Comparison of ENCODE assay signal across 9 cellular contexts in genomic region chr13:77565635-77566034, GRCh38. TPM values are rescaled to one million over a fixed set of nuclear protein-coding genes. Genes with fewer than 3 reads are reported as not detected.
A peak's percentile ranks its signal among the peaks of the same experiment; 100 is the strongest.
DNase-seq lines count a peak whose midpoint lies in the region; ATAC-seq lines count a peak whose summit lies in the region.
"Had no signal": no experiment of that assay in that cellular context is flagged by ENCODE, and none has a peak within 500 bp of the region (broad histone marks: within the 10 kb centered on the region; RNA-seq: fewer than 3 reads in every experiment).

No MANE protein-coding gene starts in this region.

- H2AFZ ChIP-seq in trophoblast cell (ENCODE audit: insufficient read depth, low read length, poor library complexity), result no peak overlapping the region

- ATAC-seq in GM18517 (IDR thresholded peaks at IDR 0.05; ENCODE audit: unreplicated experiment) (peak; percentile 80), HG03354 (IDR thresholded peaks at IDR 0.05; ENCODE audit: poor library complexity, severe bottlenecking, unreplicated experiment) (peak; percentile 86), GM18498 (IDR thresholded peaks at IDR 0.05; ENCODE audit: unreplicated experiment) (no peak)

- no peak overlapping the region for H3K18ac ChIP-seq in trophoblast cell (ENCODE audit: low read length)

- H3K23ac ChIP-seq in trophoblast cell (ENCODE audit: low read length), result no peak overlapping the region

- H4K8ac ChIP-seq in trophoblast cell (ENCODE audit: low read depth, low read length), result no peak overlapping the region

- H3K9ac ChIP-seq in trophoblast cell (ENCODE audit: low read length), result no peak overlapping the region

- H3K27ac ChIP-seq in trophoblast cell (ENCODE audit: low read depth, low read length), result no peak overlapping the region

- no peak overlapping the region for H3K14ac ChIP-seq in trophoblast cell (ENCODE audit: low read length)

- no peak overlapping the region for H3K4me2 ChIP-seq in trophoblast cell (ENCODE audit: low read length)

- no peaks in the 10 kb centered on the region for H3K79me2 ChIP-seq in trophoblast cell (ENCODE audit: control insufficient read depth, insufficient read depth, low read length, poor library complexity)

- no peak overlapping the region for H2AK5ac ChIP-seq in trophoblast cell (ENCODE audit: low read length)

- no peaks in the 10 kb centered on the region for H3K79me1 ChIP-seq in trophoblast cell (ENCODE audit: low read length)

- DNase-seq in AG08396 (ENCODE audit: low spot score) (peak; percentile 12), NOMO-1 treated with DMSO at 0.1 percent for 48 hours (lab: John Stamatoyannopoulos, UW; ENCODE audit: unreplicated experiment) (peak; percentile 47), epidermal melanocyte (ENCODE audit: insufficient read length, low spot score) (peak; percentile 56), trophoblast cell (peak; percentile 11 to 70)
- DNase-seq in NK-92 treated with Interleukin-12 subunit alpha and Interleukin-12 subunit beta, amount 100 ng/mL, for 24 hours (lab: John Stamatoyannopoulos, UW), result no peak

- H3K27me3 ChIP-seq in trophoblast cell (ENCODE audit: insufficient read depth, low read length), result no peaks in the 10 kb centered on the region

- H2BK5ac ChIP-seq in trophoblast cell (ENCODE audit: low read depth, low read length, poor library complexity), result no peak overlapping the region

- H2BK120ac ChIP-seq in trophoblast cell (ENCODE audit: insufficient read depth, low read length, poor library complexity), result no peak overlapping the region

- no peak overlapping the region for H4K91ac ChIP-seq in trophoblast cell (ENCODE audit: low read depth, low read length)

- no peaks in the 10 kb centered on the region for H3K36me3 ChIP-seq in trophoblast cell (ENCODE audit: control insufficient read depth in 1 of 2, insufficient read depth in 2 of 2, low read length in 2 of 2)
- H3K36me3 ChIP-seq: HAP-1 had no signal

- no peak overlapping the region for H2BK12ac ChIP-seq in trophoblast cell (ENCODE audit: low read length)

- no CpG with 5 or more reads among the region's 2 CpGs for WGBS in trophoblast cell (ENCODE audit: extremely low coverage, insufficient coverage, insufficient read length)

- no peaks in the 10 kb centered on the region for H3K9me3 ChIP-seq in trophoblast cell (ENCODE audit: insufficient read depth, low read depth, low read length)
- H3K9me3 ChIP-seq: HAP-1 had no signal

- H3K4ac ChIP-seq in trophoblast cell (ENCODE audit: low read depth, low read length), result no peak overlapping the region

- H3K4me1 ChIP-seq in trophoblast cell (ENCODE audit: control insufficient read depth in 1 of 2, insufficient read depth in 2 of 2, low read length in 2 of 2), result no peaks in the 10 kb centered on the region
- H3K4me1 ChIP-seq: HAP-1 had no signal

- no peak overlapping the region for H4K12ac ChIP-seq in trophoblast cell (ENCODE audit: low read depth, low read length)

- no peak overlapping the region for H3K4me3 ChIP-seq in trophoblast cell (ENCODE audit: low read depth, low read length)
- H3K4me3 ChIP-seq: HAP-1 had no signal

RNA-seq across cellular contexts. Expression of gene SCEL, which starts 30.1 kb away (rescaled TPM):
- 0.21 TPM in 2 replicates for polyA plus RNA-seq in trophoblast cell (2013)
